Comparison of ENCODE assay signal across 16 cellular contexts in genomic region chr11:131302831-131303230, GRCh38.
"Had no signal": no experiment of that assay in that cellular context is flagged by ENCODE, and none has a peak within 500 bp of the region (broad histone marks: within the 10 kb centered on the region; RNA-seq: fewer than 3 reads in every experiment).

No MANE protein-coding gene starts in this region.

- H3K36me3 Mint-ChIP-seq: neural progenitor cell had no signal

- H3K27me3 ChIP-seq: adrenal gland, neural progenitor cell, thyroid gland, uterus had no signal

- H3K36me3 ChIP-seq: adrenal gland, breast epithelium, esophagus squamous epithelium, neural progenitor cell, stomach, thyroid gland, uterus had no signal

- H3K27ac ChIP-seq: adrenal gland, breast epithelium, dorsolateral prefrontal cortex, esophagus squamous epithelium, neural progenitor cell, parathyroid adenoma, skin epidermis, stomach, thyroid gland, uterus had no signal

- H3K9me3 Mint-ChIP-seq: activated CD4-positive, alpha-beta T cell treated with anti-CD3 and anti-CD28 coated beads, Interleukin-2, amount 10 ng/mL, durations not matched to agents 24 days and 14 days had no signal

- H3K27ac Mint-ChIP-seq: activated B cell treated with CpG ODN at 0.5 μM for 24 hours; activated CD4-positive, alpha-beta T cell treated with anti-CD3 and anti-CD28 coated beads, Interleukin-2, amount 10 ng/mL, durations not matched to agents 24 days and 14 days; neural progenitor cell had no signal

- H3K4me3 ChIP-seq: adrenal gland, breast epithelium, dorsolateral prefrontal cortex, esophagus squamous epithelium, neural progenitor cell, skin epidermis, stomach, thyroid gland, uterus had no signal

- DNase-seq: activated B cell treated with CpG ODN at 0.5 μM for 24 hours; activated CD4-positive, alpha-beta T cell treated with anti-CD3 and anti-CD28 coated beads, Interleukin-2, amount 10 ng/mL, durations not matched to agents 24 days and 14 days; activated CD8-positive, alpha-beta memory T cell treated with anti-CD3 and anti-CD28 coated beads for 24 hours; activated naive CD4-positive, alpha-beta T cell treated with Interleukin-2 at 50 U/mL for 16 hours; adrenal gland; dorsolateral prefrontal cortex; esophagus squamous epithelium; hippocampal formation; stimulated activated CD4-positive, alpha-beta T cell treated with anti-CD3 and anti-CD28 coated beads, Interleukin-4, amount 100 ng/mL, for 4 hours; stomach; thyroid gland; uterus had no signal

- H3K4me3 Mint-ChIP-seq: activated B cell treated with CpG ODN at 0.5 μM for 24 hours; activated CD4-positive, alpha-beta T cell treated with anti-CD3 and anti-CD28 coated beads, Interleukin-2, amount 10 ng/mL, durations not matched to agents 24 days and 14 days; neural progenitor cell had no signal

- H3K4me1 Mint-ChIP-seq: activated B cell treated with CpG ODN at 0.5 μM for 24 hours; activated CD4-positive, alpha-beta T cell treated with anti-CD3 and anti-CD28 coated beads, Interleukin-2, amount 10 ng/mL, durations not matched to agents 24 days and 14 days had no signal
